23 cellular contexts compared by ENCODE assay signal in genomic region chr5:41587668-41588067, GRCh38.
"Had no signal": no experiment of that assay in that cellular context is flagged by ENCODE, and none has a peak within 500 bp of the region (broad histone marks: within the 10 kb centered on the region; RNA-seq: fewer than 3 reads in every experiment).

No MANE protein-coding gene starts in this region.

- H3K27me3 ChIP-seq: esophagus muscularis mucosa, foreskin keratinocyte, gastroesophageal sphincter, heart left ventricle, left lung had no signal

- H3K4me1 ChIP-seq: esophagus muscularis mucosa, foreskin keratinocyte, gastroesophageal sphincter, heart left ventricle, left lung, lower lobe of right lung had no signal

- H3K27ac ChIP-seq: coronary artery, dorsolateral prefrontal cortex, esophagus muscularis mucosa, foreskin keratinocyte, gastroesophageal sphincter, heart left ventricle, left lung, lower lobe of right lung had no signal

- H3K4me1 Mint-ChIP-seq: mesothelial cell of epicardium, naive B cell had no signal

- DNase-seq: dermis blood vessel endothelial cell; dorsolateral prefrontal cortex; effector CD4-positive, alpha-beta T cell; effector memory CD4-positive, alpha-beta T cell; foreskin keratinocyte; hippocampal formation; kidney glomerular epithelial cell; left ventricle myocardium superior; lower lobe of right lung; mesenchymal stem cell; mucosa of descending colon; naive B cell had no signal

- FAIRE-seq: colon, endothelial cell of umbilical vein, frontal cortex, islet of Langerhans, keratinocyte had no signal

- H3K27ac Mint-ChIP-seq: mesothelial cell of epicardium, naive B cell had no signal

- H3K9me3 Mint-ChIP-seq: mesothelial cell of epicardium had no signal

- H3K4me3 ChIP-seq: coronary artery, dorsolateral prefrontal cortex, esophagus muscularis mucosa, gastroesophageal sphincter, heart left ventricle, left lung, lower lobe of right lung, mucosa of descending colon had no signal

- H3K9me3 ChIP-seq: esophagus muscularis mucosa, gastroesophageal sphincter, heart left ventricle, left lung, lower lobe of right lung, mucosa of descending colon had no signal

- H3K36me3 Mint-ChIP-seq: mesothelial cell of epicardium, naive B cell had no signal

- ATAC-seq: foreskin keratinocyte, gastroesophageal sphincter, heart left ventricle, left lung, left ventricle myocardium superior, lower lobe of right lung, mucosa of descending colon had no signal

- H3K4me3 Mint-ChIP-seq: mesothelial cell of epicardium, naive B cell had no signal

- H3K36me3 ChIP-seq: esophagus muscularis mucosa, gastroesophageal sphincter, heart left ventricle, left lung, lower lobe of right lung had no signal
